In the genomic region with DNA sequence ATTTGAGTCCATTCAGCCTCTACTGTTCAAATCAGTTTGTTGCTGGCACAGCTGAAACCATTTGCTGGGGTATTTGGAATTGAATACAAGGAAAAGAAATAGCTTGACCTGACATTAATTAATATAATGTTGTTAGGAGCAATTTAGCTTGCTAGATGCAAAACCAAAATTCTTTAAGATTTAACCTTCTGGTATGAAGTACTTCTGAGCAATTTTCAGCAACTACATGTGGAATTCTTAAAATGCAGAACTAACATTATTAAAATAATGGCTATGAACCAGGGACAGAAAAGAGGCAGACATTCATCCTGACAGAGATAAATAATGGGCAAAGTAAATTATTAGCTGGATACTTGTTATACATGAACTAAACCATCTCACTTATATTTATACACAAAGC, we compare ENCODE assay signal across 7 cellular contexts.
"Had no signal": no experiment of that assay in that cellular context is flagged by ENCODE, and none has a peak within 500 bp of the region (broad histone marks: within the 10 kb centered on the region; RNA-seq: fewer than 3 reads in every experiment).

No MANE protein-coding gene starts in this region.

- H3K27ac Mint-ChIP-seq: IgD-negative memory B cell had no signal

- H3K9me3 Mint-ChIP-seq: IgD-negative memory B cell had no signal

- H3K27ac ChIP-seq: HL-60 had no signal

- ATAC-seq: HepG2 had no signal

- DNase-seq: IMR-90, KBM-7, KG1 had no signal

- FAIRE-seq: HepG2, HTR-8/SVneo had no signal

- H3K36me3 Mint-ChIP-seq: IgD-negative memory B cell had no signal

- H3K4me1 Mint-ChIP-seq: IgD-negative memory B cell had no signal
